In the genomic region with DNA sequence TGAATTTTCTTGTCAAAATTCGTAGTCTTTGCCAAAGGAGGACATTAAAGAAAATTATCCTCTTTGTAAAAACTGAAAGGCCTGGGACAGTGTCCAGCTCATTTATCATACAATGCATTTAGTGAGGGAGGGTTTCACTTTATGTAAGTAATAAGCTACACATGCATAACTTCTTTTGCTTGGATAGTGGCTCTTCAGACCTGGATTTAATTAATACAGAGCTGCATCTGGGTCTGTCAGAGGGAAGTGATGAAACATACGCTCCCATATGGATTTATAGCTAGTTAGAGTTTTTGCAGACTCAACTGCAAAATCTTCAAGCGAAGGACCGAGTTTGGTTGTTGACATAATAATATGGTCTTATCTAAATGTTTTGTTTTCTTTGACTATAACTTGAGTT, we compare ENCODE assay signal across 30 cellular contexts.
"Had no signal": no experiment of that assay in that cellular context is flagged by ENCODE, and none has a peak within 500 bp of the region (broad histone marks: within the 10 kb centered on the region; RNA-seq: fewer than 3 reads in every experiment).

No MANE protein-coding gene starts in this region.

- H3K27me3 ChIP-seq: ascending aorta, colonic mucosa had no signal

- H3K4me3 ChIP-seq: adrenal gland, ascending aorta, breast epithelium, cardiac muscle cell, colonic mucosa, esophagus squamous epithelium, gastroesophageal sphincter had no signal

- H3K9me3 ChIP-seq: adrenal gland, colonic mucosa had no signal

- H3K4me1 ChIP-seq: adrenal gland, ascending aorta, breast epithelium, colonic mucosa had no signal

- ATAC-seq: activated CD4-positive, alpha-beta T cell treated with anti-CD3 and anti-CD28 coated beads for 36 hours; activated CD8-positive, alpha-beta memory T cell treated with anti-CD3 and anti-CD28 coated beads, Interleukin-2, amount 10 ng/mL, durations not matched to agents 7 days and 5 days; activated CD8-positive, alpha-beta T cell treated with anti-CD3 and anti-CD28 coated beads, Interleukin-2, amount 10 ng/mL, durations not matched to agents 7 days and 5 days; activated naive CD8-positive, alpha-beta T cell treated with anti-CD3 and anti-CD28 coated beads, Interleukin-2, amount 50 U/mL, for 24 hours; effector memory CD8-positive, alpha-beta T cell; gastroesophageal sphincter had no signal

- H3K36me3 ChIP-seq: adrenal gland, ascending aorta, breast epithelium, cardiac muscle cell, colonic mucosa, esophagus squamous epithelium, gastroesophageal sphincter had no signal

- FAIRE-seq: endothelial cell of umbilical vein had no signal

- H3K27ac ChIP-seq: adrenal gland, ascending aorta, breast epithelium, cardiac muscle cell, colonic mucosa, epithelial cell of prostate, esophagus squamous epithelium, gastroesophageal sphincter had no signal

- DNase-seq: activated CD4-positive, alpha-beta memory T cell treated with anti-CD3 and anti-CD28 coated beads for 36 hours; activated CD4-positive, alpha-beta T cell treated with anti-CD3 and anti-CD28 coated beads for 36 hours; activated CD4-positive, alpha-beta T cell treated with anti-CD3 and anti-CD28 coated beads, Interleukin-2, amount 10 ng/mL, durations not matched to agents 24 days and 14 days; activated CD4-positive, CD25-positive, alpha-beta regulatory T cell; activated CD4-positive, CD25-positive, alpha-beta regulatory T cell treated with anti-CD3 and anti-CD28 coated beads, Interleukin-2, amount 50 U/mL, for 72 hours; activated CD8-positive, alpha-beta memory T cell treated with anti-CD3 and anti-CD28 coated beads, Interleukin-2, amount 10 ng/mL, durations not matched to agents 7 days and 5 days; activated CD8-positive, alpha-beta memory T cell treated with anti-CD3 and anti-CD28 coated beads, Interleukin-2, amount 50 U/mL, for 4 hours; activated CD8-positive, alpha-beta T cell treated with anti-CD3 and anti-CD28 coated beads, Interleukin-2, amount 10 ng/mL, durations not matched to agents 7 days and 5 days; activated effector memory CD4-positive, alpha-beta T cell treated with anti-CD3 and anti-CD28 coated beads, Interleukin-2, amount 50 U/mL, for 16 hours; activated naive CD4-positive, alpha-beta T cell treated with anti-CD3 and anti-CD28 coated beads for 36 hours; activated naive CD8-positive, alpha-beta T cell treated with anti-CD3 and anti-CD28 coated beads for 36 hours; activated naive CD8-positive, alpha-beta T cell treated with anti-CD3 and anti-CD28 coated beads, Interleukin-2, amount 50 U/mL, for 24 hours; activated T-cell treated with anti-CD3 and anti-CD28 coated beads, Interleukin-2, amount 50 U/mL, for 1 hour; activated T-cell treated with anti-CD3 and anti-CD28 coated beads, Interleukin-2, amount 50 U/mL, for 48 hours; adrenal gland; amygdala; central memory CD4-positive, alpha-beta T cell; cerebellar nuclear complex; colonic mucosa; effector memory CD8-positive, alpha-beta T cell; esophagus squamous epithelium; foreskin melanocyte; head of caudate nucleus; T-helper 2 cell had no signal
